Comparison of ENCODE assay signal across 1 cellular context in genomic region chr3:166111562-166111961, GRCh38.
TF ChIP-seq lines count a peak whose summit lies in the region.

No MANE protein-coding gene starts in this region.

TF ChIP-seq in HEK293, 187 proteins besides CTCF, POLR2A, EP300 and RAD21 (continued from another document and continues in another):
- TF ChIP-seq ZNF645 (tag by site-specific recombination; IDR thresholded peaks at IDR 0.05) (no peak), ZNF600 (tag by site-specific recombination; IDR thresholded peaks at IDR 0.05) (no peak), ZNF639 (tag by site-specific recombination; IDR thresholded peaks at IDR 0.05) (no peak), IKZF3 (tag by site-specific recombination; IDR thresholded peaks at IDR 0.05) (no peak), FEZF1 (tag by site-specific recombination; IDR thresholded peaks at IDR 0.05) (no peak), ZNF76 (tag by site-specific recombination; IDR thresholded peaks at IDR 0.05; ENCODE audit: borderline replicate concordance, low read depth) (no peak), GLI2 (tag by site-specific recombination; IDR thresholded peaks at IDR 0.05; ENCODE audit: borderline replicate concordance, low read depth) (no peak; the same call in 1 of the 2 replicates), ZNF138 (tag by site-specific recombination; IDR thresholded peaks at IDR 0.05; ENCODE audit: borderline replicate concordance) (no peak), KLF8 (tag by site-specific recombination; IDR thresholded peaks at IDR 0.05) (no peak), PRDM6 (tag by site-specific recombination; IDR thresholded peaks at IDR 0.05) (no peak), ZNF16 (tag by site-specific recombination; IDR thresholded peaks at IDR 0.05; ENCODE audit: low read depth) (no peak), ZNF664 (tag by site-specific recombination; IDR thresholded peaks at IDR 0.05) (no peak), ZNF544 (tag by site-specific recombination; IDR thresholded peaks at IDR 0.05) (no peak), ZNF776 (tag by site-specific recombination; IDR thresholded peaks at IDR 0.05; ENCODE audit: borderline replicate concordance) (no peak), ZNF510 (tag by site-specific recombination; IDR thresholded peaks at IDR 0.05; ENCODE audit: insufficient replicate concordance) (peak; percentile 11), ZNF585B (tag by site-specific recombination; IDR thresholded peaks at IDR 0.05) (no peak), ZBTB1 (tag by site-specific recombination; IDR thresholded peaks at IDR 0.05) (no peak), ZNF391 (tag by site-specific recombination; IDR thresholded peaks at IDR 0.05; ENCODE audit: borderline replicate concordance, low read depth) (no peak), TCF7L2 (IDR thresholded peaks at IDR 0.05; ENCODE audit: borderline replicate concordance, low read depth, low read length) (no peak), ZNF175 (tag by site-specific recombination; IDR thresholded peaks at IDR 0.05) (no peak), ZNF623 (tag by site-specific recombination; IDR thresholded peaks at IDR 0.05) (peak; percentile 35), ZBTB10 (tag by site-specific recombination; IDR thresholded peaks at IDR 0.05) (no peak), MZF1 (tag by site-specific recombination; IDR thresholded peaks at IDR 0.05; ENCODE audit: borderline replicate concordance) (no peak), MYNN (tag by site-specific recombination; IDR thresholded peaks at IDR 0.05; ENCODE audit: borderline replicate concordance) (no peak), KLF9 (tag by site-specific recombination; IDR thresholded peaks at IDR 0.05; ENCODE audit: low read depth) (no peak), REST (tag by site-specific recombination; IDR thresholded peaks at IDR 0.05) (0 out of 2 replicates have a peak, but pooled peaks have one; percentile 39), OSR2 (tag by site-specific recombination; IDR thresholded peaks at IDR 0.05) (no peak), ZNF837 (tag by site-specific recombination; IDR thresholded peaks at IDR 0.05) (no peak), PRDM2 (tag by site-specific recombination; IDR thresholded peaks at IDR 0.05; ENCODE audit: borderline replicate concordance) (no peak), ZNF362 (tag by site-specific recombination; IDR thresholded peaks at IDR 0.05) (no peak), ZNF514 (tag by site-specific recombination; IDR thresholded peaks at IDR 0.05) (no peak), ZNF580 (tag by site-specific recombination; IDR thresholded peaks at IDR 0.05) (no peak), ZNF596 (tag by site-specific recombination; IDR thresholded peaks at IDR 0.05) (no peak), ZNF121 (tag by site-specific recombination; IDR thresholded peaks at IDR 0.05) (no peak), ZNF548 (tag by site-specific recombination; IDR thresholded peaks at IDR 0.05) (no peak), ZNF223 (tag by site-specific recombination; IDR thresholded peaks at IDR 0.05) (no peak), ZNF560 (tag by site-specific recombination; IDR thresholded peaks at IDR 0.05; ENCODE audit: borderline replicate concordance) (no peak), BCL11A (tag by site-specific recombination; IDR thresholded peaks at IDR 0.05; ENCODE audit: low read depth) (no peak), ZNF704 (tag by site-specific recombination; IDR thresholded peaks at IDR 0.05) (no peak), ZSCAN16 (tag by site-specific recombination; IDR thresholded peaks at IDR 0.05) (no peak), ZNF626 (tag by site-specific recombination; IDR thresholded peaks at IDR 0.05) (no peak)
